Comparison of ENCODE assay signal across 30 cellular contexts in genomic region chr21:41656946-41657525, GRCh38.
"Had no signal": no experiment of that assay in that cellular context is flagged by ENCODE, and none has a peak within 500 bp of the region (broad histone marks: within the 10 kb centered on the region; RNA-seq: fewer than 3 reads in every experiment).

No MANE protein-coding gene starts in this region.

- H3K4me1 ChIP-seq: breast epithelium, colonic mucosa had no signal

- H3K4me3 ChIP-seq: breast epithelium, colonic mucosa, dorsolateral prefrontal cortex, hepatocyte, right lobe of liver, skin epidermis, stomach, suprapubic skin, tibial nerve had no signal

- FAIRE-seq: endothelial cell of umbilical vein had no signal

- DNase-seq: activated B cell treated with CpG ODN at 0.5 μM for 24 hours; activated CD4-positive, alpha-beta T cell treated with anti-CD3 and anti-CD28 coated beads for 36 hours; activated CD4-positive, alpha-beta T cell treated with anti-CD3 and anti-CD28 coated beads, Interleukin-2, amount 50 U/mL, for 4 hours; activated CD8-positive, alpha-beta memory T cell treated with anti-CD3 and anti-CD28 coated beads for 24 hours; activated CD8-positive, alpha-beta memory T cell treated with anti-CD3 and anti-CD28 coated beads, Interleukin-2, amount 50 U/mL, for 4 hours; activated naive CD4-positive, alpha-beta T cell treated with Interleukin-2 at 50 U/mL for 16 hours; activated naive CD8-positive, alpha-beta T cell treated with anti-CD3 and anti-CD28 coated beads for 36 hours; activated T-cell treated with anti-CD3 and anti-CD28 coated beads, Interleukin-2, amount 50 U/mL, for 4 hours; colonic mucosa; dorsolateral prefrontal cortex; effector memory CD8-positive, alpha-beta T cell; foreskin melanocyte; glutamatergic neuron; left ventricle myocardium superior; mammary epithelial cell; nephron progenitor cell; nucleus accumbens; right lobe of liver; stimulated activated CD4-positive, alpha-beta T cell treated with anti-CD3 and anti-CD28 coated beads, Interleukin-2, amount 100 ng/mL, for 24 hours; stomach; T-helper 9 cell had no signal

- H3K27ac ChIP-seq: breast epithelium, colonic mucosa, dorsolateral prefrontal cortex, hepatocyte, right lobe of liver, skin epidermis, stomach, suprapubic skin, tibial nerve had no signal

- H3K9me3 Mint-ChIP-seq: activated B cell treated with CpG ODN at 0.5 μM for 24 hours; activated naive CD8-positive, alpha-beta T cell treated with anti-CD3 and anti-CD28 coated beads for 36 hours; activated T-cell treated with anti-CD3 and anti-CD28 coated beads, Interleukin-2, amount 50 U/mL, for 4 hours; activated T-helper 2 cell treated with anti-CD3 and anti-CD28 coated beads, Interferon-gamma antibody, Interleukin-2, Interleukin-4, amounts not matched to agents 10 μg/mL and 5 μg/mL and 100 μg/mL, durations not matched to agents 14 hours and 24 hours and 36 hours; central memory CD8-positive, alpha-beta T cell; effector memory CD8-positive, alpha-beta T cell; stimulated activated effector memory CD8-positive, alpha-beta T cell treated with anti-CD3 and anti-CD28 coated beads, Interleukin-12 subunit alpha, Interleukin-12 subunit beta, amount 100 ng/mL, for 72 hours had no signal

- H3K4me2 ChIP-seq: hepatocyte had no signal

- H3K36me3 Mint-ChIP-seq: activated naive CD8-positive, alpha-beta T cell treated with anti-CD3 and anti-CD28 coated beads for 36 hours; stimulated activated effector memory CD8-positive, alpha-beta T cell treated with anti-CD3 and anti-CD28 coated beads, Interleukin-12 subunit alpha, Interleukin-12 subunit beta, amount 100 ng/mL, for 72 hours had no signal

- H3K9me3 ChIP-seq: breast epithelium, colonic mucosa, right lobe of liver, stomach, suprapubic skin, tibial nerve had no signal

- H2AFZ ChIP-seq: hepatocyte had no signal

- H3K27me3 ChIP-seq: breast epithelium, colonic mucosa, hepatocyte, right lobe of liver, suprapubic skin, tibial nerve had no signal

- H3K36me3 ChIP-seq: breast epithelium, colonic mucosa, right lobe of liver, stomach, suprapubic skin, tibial nerve had no signal

- H3K27ac Mint-ChIP-seq: activated B cell treated with CpG ODN at 0.5 μM for 24 hours; activated CD4-positive, alpha-beta T cell treated with anti-CD3 and anti-CD28 coated beads for 36 hours; activated naive CD8-positive, alpha-beta T cell treated with anti-CD3 and anti-CD28 coated beads for 36 hours; activated T-helper 2 cell treated with anti-CD3 and anti-CD28 coated beads, Interferon-gamma antibody, Interleukin-2, Interleukin-4, amounts not matched to agents 10 μg/mL and 5 μg/mL and 100 μg/mL, durations not matched to agents 14 hours and 24 hours and 36 hours; effector memory CD8-positive, alpha-beta T cell; nephron progenitor cell; stimulated activated effector memory CD8-positive, alpha-beta T cell treated with anti-CD3 and anti-CD28 coated beads, Interleukin-12 subunit alpha, Interleukin-12 subunit beta, amount 100 ng/mL, for 72 hours had no signal

- H3K79me2 ChIP-seq: hepatocyte had no signal

- H3K4me1 Mint-ChIP-seq: activated B cell treated with CpG ODN at 0.5 μM for 24 hours; activated CD4-positive, alpha-beta T cell treated with anti-CD3 and anti-CD28 coated beads for 36 hours; activated naive CD8-positive, alpha-beta T cell treated with anti-CD3 and anti-CD28 coated beads for 36 hours; central memory CD8-positive, alpha-beta T cell; stimulated activated effector memory CD8-positive, alpha-beta T cell treated with anti-CD3 and anti-CD28 coated beads, Interleukin-12 subunit alpha, Interleukin-12 subunit beta, amount 100 ng/mL, for 72 hours had no signal

- H3K4me3 Mint-ChIP-seq: activated B cell treated with CpG ODN at 0.5 μM for 24 hours; activated CD4-positive, alpha-beta T cell treated with anti-CD3 and anti-CD28 coated beads for 36 hours; activated naive CD8-positive, alpha-beta T cell treated with anti-CD3 and anti-CD28 coated beads for 36 hours; activated T-cell treated with anti-CD3 and anti-CD28 coated beads, Interleukin-2, amount 50 U/mL, for 4 hours; central memory CD8-positive, alpha-beta T cell; effector memory CD8-positive, alpha-beta T cell; nephron progenitor cell; stimulated activated effector memory CD8-positive, alpha-beta T cell treated with anti-CD3 and anti-CD28 coated beads, Interleukin-12 subunit alpha, Interleukin-12 subunit beta, amount 100 ng/mL, for 72 hours had no signal

- H3K27me3 Mint-ChIP-seq: activated naive CD8-positive, alpha-beta T cell treated with anti-CD3 and anti-CD28 coated beads for 36 hours had no signal
